Comparison of ENCODE assay signal across 28 cellular contexts in genomic region chr2:142398212-142398611, GRCh38.
"Had no signal": no experiment of that assay in that cellular context is flagged by ENCODE, and none has a peak within 500 bp of the region (broad histone marks: within the 10 kb centered on the region; RNA-seq: fewer than 3 reads in every experiment).

No MANE protein-coding gene starts in this region.

- H3K27ac ChIP-seq: colonic mucosa, coronary artery, dorsolateral prefrontal cortex, epithelial cell of prostate, esophagus muscularis mucosa, esophagus squamous epithelium, foreskin keratinocyte, gastrocnemius medialis, gastroesophageal sphincter, heart left ventricle, heart right ventricle, hepatocyte had no signal

- H3K4me3 ChIP-seq: colonic mucosa, coronary artery, dorsolateral prefrontal cortex, esophagus muscularis mucosa, esophagus squamous epithelium, gastrocnemius medialis, gastroesophageal sphincter, heart left ventricle, heart right ventricle, hepatocyte had no signal

- H3K4me2 ChIP-seq: hepatocyte had no signal

- H3K27me3 ChIP-seq: colonic mucosa, dorsolateral prefrontal cortex, esophagus muscularis mucosa, esophagus squamous epithelium, foreskin keratinocyte, gastrocnemius medialis, gastroesophageal sphincter, heart left ventricle, heart right ventricle, hepatocyte had no signal

- H3K4me1 ChIP-seq: colonic mucosa, esophagus muscularis mucosa, esophagus squamous epithelium, foreskin keratinocyte, gastrocnemius medialis, gastroesophageal sphincter, heart left ventricle, heart right ventricle had no signal

- H2AFZ ChIP-seq: hepatocyte had no signal

- H3K9me3 ChIP-seq: colonic mucosa, gastrocnemius medialis had no signal

- H3K79me2 ChIP-seq: hepatocyte had no signal

- FAIRE-seq: endometrium, endothelial cell of umbilical vein, frontal cortex had no signal

- H3K36me3 ChIP-seq: colonic mucosa, esophagus muscularis mucosa, esophagus squamous epithelium, gastrocnemius medialis, gastroesophageal sphincter, heart left ventricle, heart right ventricle had no signal

- DNase-seq: colonic mucosa; cortex of kidney; dermis blood vessel endothelial cell; dorsolateral prefrontal cortex; effector CD4-positive, alpha-beta T cell; effector CD8-positive, alpha-beta T cell; effector memory CD4-positive, alpha-beta T cell; effector memory CD8-positive, alpha-beta T cell; endodermal cell; erythroblast; esophagus squamous epithelium; foreskin fibroblast; foreskin keratinocyte; foreskin melanocyte; gastrocnemius medialis; glutamatergic neuron; head of caudate nucleus; heart left ventricle; heart right ventricle had no signal

- ATAC-seq: effector memory CD8-positive, alpha-beta T cell; esophagus mucosa; foreskin keratinocyte; gastrocnemius medialis; gastroesophageal sphincter; heart left ventricle; heart right ventricle had no signal
